8 cellular contexts compared by ENCODE assay signal in the genomic region with DNA sequence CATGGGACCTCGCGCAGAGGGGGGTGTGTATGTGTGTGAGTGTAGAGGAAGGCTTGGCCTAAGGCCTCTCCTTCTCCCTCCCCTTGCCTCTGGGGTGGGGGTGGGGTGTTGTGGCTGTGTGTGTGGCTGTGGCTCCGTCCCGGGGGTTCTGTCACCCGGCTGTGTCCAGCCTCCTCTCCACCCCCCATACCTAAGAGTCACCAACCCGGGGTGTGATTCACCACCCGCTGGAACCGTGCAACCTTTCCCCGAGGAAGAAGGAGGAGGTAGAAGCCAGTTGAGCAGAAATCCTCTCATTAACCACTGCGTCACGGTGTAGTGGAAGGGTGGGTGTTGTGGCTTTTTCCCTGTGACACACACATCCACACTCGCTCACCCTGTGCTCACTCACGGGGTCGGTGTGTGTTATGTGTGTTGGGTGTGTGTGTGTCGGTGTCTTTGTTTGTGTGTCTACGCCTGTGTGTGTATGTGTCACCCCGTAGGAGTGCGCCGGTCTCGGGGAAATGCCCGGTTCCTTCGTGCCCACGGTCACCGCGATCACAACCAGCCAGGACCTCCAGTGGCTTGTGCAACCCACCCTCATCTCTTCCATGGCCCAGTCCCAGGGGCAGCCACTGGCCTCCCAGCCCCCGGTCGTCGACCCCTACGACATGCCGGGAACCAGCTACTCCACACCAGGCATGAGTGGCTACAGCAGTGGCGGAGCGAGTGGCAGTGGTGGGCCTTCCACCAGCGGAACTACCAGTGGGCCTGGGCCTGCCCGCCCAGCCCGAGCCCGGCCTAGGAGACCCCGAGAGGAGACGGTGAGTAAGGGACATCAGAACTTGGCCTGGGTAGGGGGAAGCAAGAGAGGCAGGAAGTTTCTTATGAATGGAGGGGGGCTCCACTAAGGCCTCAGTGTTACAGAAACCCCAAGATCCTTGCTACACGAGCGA. TPM values are rescaled to one million over a fixed set of nuclear protein-coding genes. Genes with fewer than 3 reads are reported as not detected.
A peak's percentile ranks its signal among the peaks of the same experiment; 100 is the strongest.
DNase-seq lines count a peak whose midpoint lies in the region; ATAC-seq and TF ChIP-seq lines count a peak whose summit lies in the region.

No MANE protein-coding gene starts in this region.

- H3K9me3 ChIP-seq in SK-N-MC (ENCODE audit: low read depth, low read length) (no peaks in the 10 kb centered on the region), colonic mucosa (no peaks in the 10 kb centered on the region)

- peak overlapping the region; percentile 89 to 99 (median 96) for H3K4me3 Mint-ChIP-seq in naive B cell

- H3K36me3 ChIP-seq in SK-N-MC (ENCODE audit: insufficient read depth, low read length) (no peaks in the 10 kb centered on the region), colonic mucosa (no peaks in the 10 kb centered on the region)

- peaks cover 35 to 52% (median 41%) of the 10 kb centered on the region in 3 donors for H3K27me3 Mint-ChIP-seq in naive B cell

- intact Hi-C loops in colonic mucosa (cut with DNase I): no loop called here

- H3K27ac ChIP-seq in SK-N-MC: no peak overlapping the region
- H3K27ac ChIP-seq in colonic mucosa: no peak overlapping the region

- peaks cover 12% of the 10 kb centered on the region for H3K4me1 ChIP-seq in colonic mucosa

- H3K4me3 ChIP-seq in SK-N-MC: peak overlapping the region; percentile 95
- H3K4me3 ChIP-seq in colonic mucosa: peak overlapping the region; percentile 51

- no peaks in the 10 kb centered on the region for H3K27me3 ChIP-seq in colonic mucosa

- DNase-seq in ELR (ENCODE audit: low read depth) (peak; percentile 78), SK-N-MC (ENCODE audit: low read depth, low spot score) (no peak), colonic mucosa (peak; percentile 43), naive B cell (peak; percentile 73)

- peaks cover 56 to 80% (median 63%) of the 10 kb centered on the region in 3 donors for H3K4me1 Mint-ChIP-seq in naive B cell

- peaks cover 0 to 17% of the 10 kb centered on the region in 2 donors for H3K36me3 Mint-ChIP-seq in naive B cell

- peak overlapping the region; percentile 94 to 100 (median 99) for H3K27ac Mint-ChIP-seq in naive B cell

- TF ChIP-seq CTCF in colonic mucosa (IDR thresholded peaks at IDR 0.05): no peak

- ATAC-seq in naive B cell (ENCODE audit: low read depth in 2 of 2) (peak; percentile 2 to 3), HG02870 (IDR thresholded peaks at IDR 0.05; ENCODE audit: unreplicated experiment) (no peak), HG02763 (IDR thresholded peaks at IDR 0.05; ENCODE audit: unreplicated experiment) (no peak), HG02970 (IDR thresholded peaks at IDR 0.05; ENCODE audit: low FRiP score, unreplicated experiment) (no peak), HG03025 (IDR thresholded peaks at IDR 0.05; ENCODE audit: low FRiP score, unreplicated experiment) (no peak)

- no peak overlapping the region for H3K9ac ChIP-seq in SK-N-MC (ENCODE audit: insufficient read length)
- H3K9ac ChIP-seq in colonic mucosa (ENCODE audit: low read depth in 2 of 2, low read length in 2 of 2): peak overlapping the region; percentile 85 to 96

- peaks cover 0 to 15% (median 0%) of the 10 kb centered on the region in 7 donors for H3K9me3 Mint-ChIP-seq in naive B cell

RNA-seq across cellular contexts. Expression of a gene that starts 2.6 kb away (rescaled TPM):
- 1 to 10 TPM; 1.5 to 3.4 TPM for total RNA-seq in colonic mucosa
- 100 to 1,000 TPM in 1 of 6 donors, 10 to 100 TPM in 5; 26.6 to 110 (median 82.1) TPM for polyA plus RNA-seq in naive B cell (ENCODE audit: low read depth in 6 of 6)

RNA-seq across cellular contexts. Expression of a gene that starts 26.4 kb away (rescaled TPM):
- total RNA-seq in colonic mucosa: 1 to 10 TPM; 4.9 to 8.4 TPM
- under 1 TPM in 3 of 6 donors, not detected in 3; 0.28 to 0.58 (median 0.47) TPM for polyA plus RNA-seq in naive B cell (ENCODE audit: low read depth in 6 of 6)

RNA-seq across cellular contexts. Expression of a gene that starts 27.8 kb away (rescaled TPM):
- 1 to 10 TPM in 1 of 2 donors, under 1 TPM in 1; 0.67 to 1.7 TPM for total RNA-seq in colonic mucosa
- 1 to 10 TPM; 1.6 to 3.4 (median 2.4) TPM for polyA plus RNA-seq in naive B cell (ENCODE audit: low read depth in 6 of 6)

RNA-seq across cellular contexts. Expression of a gene that starts 36.9 kb away (rescaled TPM):
- total RNA-seq in colonic mucosa: 100 to 1,000 TPM; 236 to 261 TPM
- 10 to 100 TPM; 51.5 to 87.2 (median 64.3) TPM for polyA plus RNA-seq in naive B cell (ENCODE audit: low read depth in 6 of 6)

RNA-seq across cellular contexts. Expression of a gene that starts 46.7 kb away (rescaled TPM):
- 10 to 100 TPM; 30.0 to 37.3 TPM for total RNA-seq in colonic mucosa
- polyA plus RNA-seq in naive B cell (ENCODE audit: low read depth in 6 of 6): 10 to 100 TPM; 40.0 to 91.4 (median 46.2) TPM

Comparison
In these comparisons a context has a peak if more than half of its experiments do, and no peak if none do; other contexts are left out.
1. ATAC-seq: peak in naive B cell (2 of 2); none in HG02870 (single experiment), HG02763 (single experiment), HG02970 (single experiment) and HG03025 (single experiment).